7 cellular contexts compared by ENCODE assay signal in the genomic region with DNA sequence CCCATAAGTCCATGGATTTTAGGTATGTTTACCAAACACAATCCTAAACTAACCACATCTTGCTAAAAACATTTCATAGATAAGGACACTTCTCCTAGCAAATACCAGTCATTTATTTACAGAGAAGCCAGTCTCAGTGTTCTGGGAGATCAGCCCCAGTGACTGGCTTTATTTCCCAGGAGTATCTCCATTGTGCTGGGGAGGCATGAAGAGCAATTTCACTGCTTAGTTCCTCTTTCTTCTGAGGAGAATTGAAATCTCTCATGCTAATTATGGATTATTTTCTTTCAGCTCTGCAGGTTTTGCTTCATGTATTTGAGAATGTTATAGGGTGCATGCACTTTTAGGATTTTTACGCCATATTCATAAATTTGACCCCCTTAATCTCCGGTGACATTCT.
A peak's percentile ranks its signal among the peaks of the same experiment; 100 is the strongest.
DNase-seq lines count a peak whose midpoint lies in the region; ATAC-seq, FAIRE-seq and TF ChIP-seq lines count a peak whose summit lies in the region.
"Not testable (repeated sequence)": the region's sequence is repeated elsewhere in the genome, so short reads cannot be mapped to it uniquely, and the experiment has no call there.

No MANE protein-coding gene starts in this region.

- H3K27ac Mint-ChIP-seq in stimulated activated naive B cell treated with anti-CD40 and anti-IgM and Interleukin-4, amounts not matched to agents 10 μg/mL and 1 μg/mL and 100 μg/mL, for 72 hours: not testable (repeated sequence)

- not testable (repeated sequence) for H4K8ac ChIP-seq in IMR-90 (ENCODE audit: low read depth in 2 of 2, low read length in 2 of 2)

- not testable (repeated sequence) for H2AK9ac ChIP-seq in IMR-90 (replicated peaks; ENCODE audit: low read depth, low read length, poor library complexity)

- H3K36me3 ChIP-seq in IMR-90 (ENCODE audit: control insufficient read depth, insufficient read depth, low read length); K562 (ENCODE audit: control insufficient read depth, insufficient read depth, low read length): not testable (repeated sequence)

- TF ChIP-seq RAD21 in IMR-90 (IDR thresholded peaks at IDR 0.05; ENCODE audit: low read length); K562 (CRISPR knock-in tag; conservative IDR thresholded peaks at IDR 0.05 in 1 of 2, IDR thresholded peaks at IDR 0.05 in 1 of 2): not testable (repeated sequence)

- not testable (repeated sequence) for H2BK120ac ChIP-seq in IMR-90 (ENCODE audit: low read depth, low read length)

- H3K4me1 Mint-ChIP-seq in stimulated activated naive B cell treated with anti-CD40 and anti-IgM and Interleukin-4, amounts not matched to agents 10 μg/mL and 1 μg/mL and 100 μg/mL, for 72 hours: not testable (repeated sequence)

- not testable (repeated sequence) for H4K5ac ChIP-seq in IMR-90 (ENCODE audit: low read depth, low read length)

- H3K4ac ChIP-seq in IMR-90 (ENCODE audit: low read depth, low read length): not testable (repeated sequence)

- dilution Hi-C loops in IMR-90 (cut with HindIII; ENCODE audit: low sequenced_read_pairs, unreplicated experiment): not testable (repeated sequence)

- not testable (repeated sequence) for H3K4me2 ChIP-seq in IMR-90 (ENCODE audit: low read depth, low read length); K562 (ENCODE audit: insufficient read depth, low read length)

- not testable (repeated sequence) for H3K9me3 Mint-ChIP-seq in stimulated activated naive B cell treated with anti-CD40 and anti-IgM and Interleukin-4, amounts not matched to agents 10 μg/mL and 1 μg/mL and 100 μg/mL, for 72 hours

- not testable (repeated sequence) for H3K9me3 ChIP-seq in IMR-90 (ENCODE audit: control insufficient read depth, insufficient read depth, low read length); K562 (replicated peaks; ENCODE audit: control insufficient read depth, insufficient read depth, low read depth, low read length)

- H2BK15ac ChIP-seq in IMR-90 (ENCODE audit: low read depth, low read length): not testable (repeated sequence)

- not testable (repeated sequence) for H3K79me1 ChIP-seq in IMR-90 (ENCODE audit: low read depth in 1 of 2, low read length in 2 of 2)

- H3K36me3 Mint-ChIP-seq in stimulated activated naive B cell treated with anti-CD40 and anti-IgM and Interleukin-4, amounts not matched to agents 10 μg/mL and 1 μg/mL and 100 μg/mL, for 72 hours: not testable (repeated sequence)

- not testable (repeated sequence) for H3K18ac ChIP-seq in IMR-90 (ENCODE audit: low read depth, low read length)

- not testable (repeated sequence) for H3K23ac ChIP-seq in IMR-90 (ENCODE audit: low read depth, low read length)

- H3K79me2 ChIP-seq in K562 (ENCODE audit: control insufficient read depth, insufficient read depth, low read length): not testable (repeated sequence)

- H3K9ac ChIP-seq in IMR-90 (ENCODE audit: low read depth, low read length); K562 (ENCODE audit: insufficient read depth in 1 of 2, low read depth in 2 of 2, low read length in 2 of 2): not testable (repeated sequence)

- not testable (repeated sequence) for H3K56ac ChIP-seq in IMR-90 (ENCODE audit: extremely low read depth, insufficient read depth, low read length)

- not testable (repeated sequence) for DNase-seq in IMR-90; K562 (ENCODE audit: extremely low read depth in 1 of 4, low spot score in 3 of 4); stimulated activated naive B cell treated with anti-CD40 and anti-IgM and Interleukin-4, amounts not matched to agents 10 μg/mL and 1 μg/mL and 100 μg/mL, for 72 hours

- not testable (repeated sequence) for H3K27me3 Mint-ChIP-seq in stimulated activated naive B cell treated with anti-CD40 and anti-IgM and Interleukin-4, amounts not matched to agents 10 μg/mL and 1 μg/mL and 100 μg/mL, for 72 hours

- WGBS in IMR-90 (ENCODE audit: extremely low coverage in 2 of 2, insufficient read length in 1 of 2), 2 experiments: no CpG with 5 or more reads among the region's 2 CpGs
- no CpG with 5 or more reads among the region's 2 CpGs for WGBS in K562 (ENCODE audit: insufficient coverage, low coverage, missing lambda C conversion rate)

- CTCF ChIA-PET in IMR-90 (lab: Yijun Ruan, JAX); K562 (lab: Yijun Ruan, JAX; ENCODE audit: low intra/inter-chr PET ratio): not testable (repeated sequence)

- POLR2A ChIA-PET in IMR-90 (lab: Charles Lee; ENCODE audit: unreplicated experiment); K562 (lab: Yijun Ruan, JAX): not testable (repeated sequence)

- not testable (repeated sequence) for H2AFZ ChIP-seq in IMR-90 (replicated peaks; ENCODE audit: low read length, poor library complexity); K562 (ENCODE audit: low read depth, low read length)

- not testable (repeated sequence) for FAIRE-seq in K562 (lab: Jason Lieb, UNC)

- H3K9me1 ChIP-seq in IMR-90 (ENCODE audit: insufficient read depth, low read length); K562 (ENCODE audit: control insufficient read depth, insufficient read depth, low read length): not testable (repeated sequence)

- not testable (repeated sequence) for H3K27ac ChIP-seq in IMR-90 (ENCODE audit: insufficient read depth, low read length); K562 (ENCODE audit: extremely low read depth, low read depth, low read length)

- not testable (repeated sequence) for H2AK5ac ChIP-seq in IMR-90 (ENCODE audit: low read depth, low read length)

- peak; percentile 65 for ATAC-seq in GM18511 (IDR thresholded peaks at IDR 0.05; ENCODE audit: unreplicated experiment)
- peak; percentile 59 for ATAC-seq in GM18868 (IDR thresholded peaks at IDR 0.05; ENCODE audit: unreplicated experiment)
- peak; percentile 11 for ATAC-seq in GM21367 (IDR thresholded peaks at IDR 0.05; ENCODE audit: unreplicated experiment)
- ATAC-seq in HG02870 (IDR thresholded peaks at IDR 0.05; ENCODE audit: unreplicated experiment): peak; percentile 57
- ATAC-seq in IMR-90 (ENCODE audit: low read depth): peak; percentile 14; the same call in 1 of the 2 replicates
- peak; percentile 71 for ATAC-seq in K562
- peak; percentile 59 to 71 for ATAC-seq in stimulated activated naive B cell treated with anti-CD40 and anti-IgM and Interleukin-4, amounts not matched to agents 10 μg/mL and 1 μg/mL and 100 μg/mL, for 72 hours (replicated peaks)

- not testable (repeated sequence) for H3K4me3 ChIP-seq in IMR-90 (ENCODE audit: insufficient read depth, low read depth, low read length); K562

- H3K14ac ChIP-seq in IMR-90 (replicated peaks; ENCODE audit: low read depth, low read length): not testable (repeated sequence)

- not testable (repeated sequence) for H2BK20ac ChIP-seq in IMR-90 (ENCODE audit: low read depth, low read length)

- in situ Hi-C loops in IMR-90 (cut with MboI; ENCODE audit: low sequenced_read_pairs); K562 (cut with MboI): not testable (repeated sequence)

- not testable (repeated sequence) for H4K91ac ChIP-seq in IMR-90 (ENCODE audit: insufficient read depth, low read depth, low read length)

- H3K4me3 Mint-ChIP-seq in stimulated activated naive B cell treated with anti-CD40 and anti-IgM and Interleukin-4, amounts not matched to agents 10 μg/mL and 1 μg/mL and 100 μg/mL, for 72 hours: not testable (repeated sequence)

- not testable (repeated sequence) for H3K27me3 ChIP-seq in IMR-90 (ENCODE audit: control insufficient read depth, insufficient read depth, low read length); K562 (ENCODE audit: control insufficient read depth in 2 of 2, insufficient read depth in 2 of 2, low read length in 2 of 2)

- not testable (repeated sequence) for H2BK5ac ChIP-seq in IMR-90 (ENCODE audit: low read depth, low read length, poor library complexity, severe bottlenecking)

- not testable (repeated sequence) for H3K4me1 ChIP-seq in IMR-90 (ENCODE audit: control insufficient read depth, insufficient read depth, low read length); K562 (replicated peaks in 1 of 2; ENCODE audit: control insufficient read depth in 2 of 2, insufficient read depth in 2 of 2, low read length in 2 of 2)

- not testable (repeated sequence) for H4K20me1 ChIP-seq in IMR-90 (ENCODE audit: insufficient read depth, low read length); K562 (replicated peaks; ENCODE audit: control insufficient read depth, insufficient read depth, low read length)

- not testable (repeated sequence) for TF ChIP-seq EP300 in K562 (IDR thresholded peaks at IDR 0.05; ENCODE audit: low read length)

- not testable (repeated sequence) for TF ChIP-seq POLR2A in IMR-90 (IDR thresholded peaks at IDR 0.05; ENCODE audit: low read depth, low read length); K562 (conservative IDR thresholded peaks at IDR 0.05)

- intact Hi-C loops in IMR-90 (cut with micrococcal nuclease); K562 (cut with micrococcal nuclease): not testable (repeated sequence)

- TF ChIP-seq CTCF in IMR-90 (conservative IDR thresholded peaks at IDR 0.05; ENCODE audit: low read depth, low read length); K562 (IDR thresholded peaks at IDR 0.05 in 2 of 3, conservative IDR thresholded peaks at IDR 0.05 in 1 of 3; ENCODE audit: insufficient read depth in 2 of 3, low read depth in 1 of 3, low read length in 3 of 3): not testable (repeated sequence)

- not testable (repeated sequence) for BruUV-seq in IMR-90 (replicated peaks; lab: Mats Ljungman, UMichigan); K562 (replicated peaks; lab: Mats Ljungman, UMichigan)

Comparison
In these comparisons a context has a peak if more than half of its experiments do, and no peak if none do; other contexts are left out.
1. ATAC-seq: peak in every context shown above with its lines; median percentile 71 in K562; 65 in GM18511; 65 in stimulated activated naive B cell treated with anti-CD40 and anti-IgM and Interleukin-4, amounts not matched to agents 10 μg/mL and 1 μg/mL and 100 μg/mL, for 72 hours; 59 in GM18868; 57 in HG02870; 14 in IMR-90; 11 in GM21367.